19 cellular contexts compared by ENCODE assay signal in the genomic region with DNA sequence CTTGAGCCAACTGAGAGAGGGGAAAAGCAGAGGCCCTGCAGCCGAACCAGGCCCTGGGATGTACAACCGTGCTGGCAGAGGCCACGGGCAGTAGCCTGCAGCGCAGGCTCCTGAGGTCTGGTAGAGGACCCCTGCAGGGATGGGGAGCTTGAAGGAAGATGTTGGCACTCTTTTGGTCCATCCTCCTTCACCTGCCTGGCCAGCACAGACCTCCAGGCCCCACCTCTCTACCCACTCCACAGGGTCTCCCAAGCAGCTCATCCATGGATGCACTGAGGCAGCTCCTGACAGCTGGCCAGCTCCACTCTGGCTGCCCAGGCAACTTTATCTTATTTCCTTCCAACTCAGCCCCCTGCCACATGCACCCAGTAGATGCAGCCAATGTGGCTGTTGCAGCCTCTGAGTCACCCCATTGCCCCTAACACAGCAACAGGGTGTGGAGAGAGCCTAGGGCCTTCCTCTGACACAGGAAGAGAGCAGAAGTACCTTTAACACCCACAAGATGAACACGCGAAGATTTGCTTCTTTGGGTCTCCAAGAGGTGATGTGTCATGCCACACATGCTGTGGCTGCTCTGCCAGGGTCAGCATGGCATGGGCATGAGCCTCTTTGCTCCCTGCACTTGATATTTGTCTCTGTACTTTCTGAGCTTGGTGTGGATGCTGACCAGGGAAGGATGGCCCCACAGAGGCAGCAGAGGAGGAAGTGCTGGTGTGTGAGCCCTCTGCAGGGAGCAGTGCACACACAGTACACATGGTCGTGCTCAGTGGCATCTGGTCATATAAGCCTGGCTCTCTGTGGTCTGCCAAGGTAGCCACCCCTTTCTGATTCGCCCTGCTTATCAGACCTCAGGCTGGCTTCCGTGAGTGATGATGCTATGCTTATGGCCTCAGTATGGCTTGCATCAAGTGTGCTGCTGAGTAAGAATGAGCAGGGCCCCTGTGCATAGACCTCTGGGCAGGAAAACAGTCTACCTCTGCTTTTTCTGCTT.
DNase-seq lines count a peak whose midpoint lies in the region; ATAC-seq and TF ChIP-seq lines count a peak whose summit lies in the region.
"Had no signal": no experiment of that assay in that cellular context is flagged by ENCODE, and none has a peak within 500 bp of the region (broad histone marks: within the 10 kb centered on the region; RNA-seq: fewer than 3 reads in every experiment).

No MANE protein-coding gene starts in this region.

- DNase-seq in activated CD8-positive, alpha-beta memory T cell treated with anti-CD3 and anti-CD28 coated beads, Interleukin-2, amount 10 ng/mL, durations not matched to agents 7 days and 5 days, result peak; percentile 60
- DNase-seq in activated CD8-positive, alpha-beta memory T cell treated with anti-CD3 and anti-CD28 coated beads, Interleukin-2, amount 50 U/mL, for 4 hours, result no peak
- DNase-seq in NCI-H226, result peak; percentile 51
- peak; percentile 90 for DNase-seq in esophagus muscularis mucosa (ENCODE audit: extremely low spot score)
- peak in 1 of 2 donors; percentile 60 for DNase-seq in stimulated activated effector memory CD8-positive, alpha-beta T cell treated with anti-CD3 and anti-CD28 coated beads, Interleukin-12 subunit alpha, Interleukin-12 subunit beta, amount 100 ng/mL, for 72 hours (ENCODE audit: low spot score in 2 of 2)
- DNase-seq in hepatocyte (ENCODE audit: low spot score), result no peak
- no peak for DNase-seq in NCI-H146 treated with DMSO at 0.1 percent for 48 hours (lab: John Stamatoyannopoulos, UW; ENCODE audit: unreplicated experiment)
- DNase-seq in GM10248 (ENCODE audit: extremely low spot score), result no peak
- DNase-seq: ACHN; CD4-positive, alpha-beta memory T cell; pancreas; RPMI8226; stimulated activated naive CD4-positive, alpha-beta T cell treated with Interleukin-2 at 50 U/mL for 16 hours; T-helper 1 cell had no signal

- POLR2A ChIA-PET in GM10248 (lab: Yijun Ruan, JAX), result no interaction called here

- ATAC-seq in activated CD8-positive, alpha-beta memory T cell treated with anti-CD3 and anti-CD28 coated beads, Interleukin-2, amount 10 ng/mL, durations not matched to agents 7 days and 5 days, result peak; percentile 79
- peak; percentile 93 for ATAC-seq in stimulated activated effector memory CD8-positive, alpha-beta T cell treated with anti-CD3 and anti-CD28 coated beads, Interleukin-12 subunit alpha, Interleukin-12 subunit beta, amount 100 ng/mL, for 72 hours
- ATAC-seq: K562, left lobe of liver, pancreas, WTC11 had no signal

- no peaks in the 10 kb centered on the region for H3K9me2 ChIP-seq in hepatocyte (replicated peaks; ENCODE audit: insufficient read depth)

- H3K4me3 ChIP-seq in esophagus muscularis mucosa, result no peak overlapping the region
- H3K4me3 ChIP-seq in hepatocyte, result no peak overlapping the region
- H3K4me3 ChIP-seq: K562, pancreas, vagina had no signal

- 86% methylated on average over 9 of the region's 9 CpGs for WGBS in esophagus muscularis mucosa
- 83% methylated on average over 9 of the region's 9 CpGs for WGBS in hepatocyte (ENCODE audit: low lambda C conversion rate, missing lambda C conversion rate)

- no peaks in the 10 kb centered on the region for H3K36me3 ChIP-seq in esophagus muscularis mucosa
- H3K36me3 ChIP-seq in hepatocyte (replicated peaks; ENCODE audit: insufficient read depth, low read depth), result no peaks in the 10 kb centered on the region
- H3K36me3 ChIP-seq: pancreas, vagina had no signal

- no peak for TF ChIP-seq CTCF in esophagus muscularis mucosa (IDR thresholded peaks at IDR 0.05)
- TF ChIP-seq CTCF in hepatocyte (IDR thresholded peaks at IDR 0.05; ENCODE audit: poor library complexity), result no peak
- TF ChIP-seq CTCF in GM10248 (IDR thresholded peaks at IDR 0.05; ENCODE audit: control extremely low read depth, extremely low read depth, low read depth, missing control alignments), result no peak

- no peaks in the 10 kb centered on the region for H3K27me3 ChIP-seq in esophagus muscularis mucosa
- peaks cover 2% of the 10 kb centered on the region for H3K27me3 ChIP-seq in hepatocyte
- H3K27me3 ChIP-seq: pancreas, vagina had no signal

- H3K9me3 Mint-ChIP-seq in activated CD8-positive, alpha-beta memory T cell treated with anti-CD3 and anti-CD28 coated beads, Interleukin-2, amount 10 ng/mL, durations not matched to agents 7 days and 5 days (ENCODE audit: low read depth), result no peaks in the 10 kb centered on the region
- H3K9me3 Mint-ChIP-seq in stimulated activated effector memory CD8-positive, alpha-beta T cell treated with anti-CD3 and anti-CD28 coated beads, Interleukin-12 subunit alpha, Interleukin-12 subunit beta, amount 100 ng/mL, for 72 hours, result no peaks in the 10 kb centered on the region
- H3K9me3 Mint-ChIP-seq: activated naive CD4-positive, alpha-beta T cell treated with anti-CD3 and anti-CD28 coated beads, Interleukin-2, amount 50 U/mL, for 72 hours; CD4-positive, alpha-beta memory T cell; WTC11 had no signal

- H3K4me2 ChIP-seq in hepatocyte, result no peak overlapping the region

- intact Hi-C loops in esophagus muscularis mucosa (cut with DNase I), result no loop called here

- H3K4me1 ChIP-seq in esophagus muscularis mucosa (no peaks in the 10 kb centered on the region), hepatocyte (ENCODE audit: insufficient read depth) (no peaks in the 10 kb centered on the region)
- H3K4me1 ChIP-seq: pancreas, vagina had no signal

- peaks cover 16% of the 10 kb centered on the region for H3K4me1 Mint-ChIP-seq in activated CD8-positive, alpha-beta memory T cell treated with anti-CD3 and anti-CD28 coated beads, Interleukin-2, amount 10 ng/mL, durations not matched to agents 7 days and 5 days
- peaks cover 28% of the 10 kb centered on the region for H3K4me1 Mint-ChIP-seq in stimulated activated effector memory CD8-positive, alpha-beta T cell treated with anti-CD3 and anti-CD28 coated beads, Interleukin-12 subunit alpha, Interleukin-12 subunit beta, amount 100 ng/mL, for 72 hours
- H3K4me1 Mint-ChIP-seq: CD4-positive, alpha-beta memory T cell; WTC11 had no signal

- H3K27ac ChIP-seq in esophagus muscularis mucosa (replicated peaks in 1 of 4), result no peak overlapping the region
- no peak overlapping the region for H3K27ac ChIP-seq in hepatocyte
- H3K27ac ChIP-seq: pancreas, vagina had no signal

- H3K4me3 Mint-ChIP-seq in activated CD8-positive, alpha-beta memory T cell treated with anti-CD3 and anti-CD28 coated beads, Interleukin-2, amount 10 ng/mL, durations not matched to agents 7 days and 5 days, result no peak overlapping the region
- H3K4me3 Mint-ChIP-seq in stimulated activated effector memory CD8-positive, alpha-beta T cell treated with anti-CD3 and anti-CD28 coated beads, Interleukin-12 subunit alpha, Interleukin-12 subunit beta, amount 100 ng/mL, for 72 hours, result peak overlapping the region; percentile 43
- H3K4me3 Mint-ChIP-seq: CD4-positive, alpha-beta memory T cell; WTC11 had no signal

- no peaks in the 10 kb centered on the region for H3K9me3 ChIP-seq in esophagus muscularis mucosa
- H3K9me3 ChIP-seq in hepatocyte (ENCODE audit: low read depth), result no peaks in the 10 kb centered on the region
- H3K9me3 ChIP-seq: pancreas, vagina had no signal

- H3K27ac Mint-ChIP-seq in activated CD8-positive, alpha-beta memory T cell treated with anti-CD3 and anti-CD28 coated beads, Interleukin-2, amount 10 ng/mL, durations not matched to agents 7 days and 5 days, result peak overlapping the region; percentile 73
- H3K27ac Mint-ChIP-seq in stimulated activated effector memory CD8-positive, alpha-beta T cell treated with anti-CD3 and anti-CD28 coated beads, Interleukin-12 subunit alpha, Interleukin-12 subunit beta, amount 100 ng/mL, for 72 hours, result peak overlapping the region; percentile 88
- H3K27ac Mint-ChIP-seq: activated naive CD4-positive, alpha-beta T cell treated with anti-CD3 and anti-CD28 coated beads, Interleukin-2, amount 50 U/mL, for 72 hours; WTC11 had no signal

- no peak for TF ChIP-seq EP300 in esophagus muscularis mucosa (IDR thresholded peaks at IDR 0.05)

- H3K27me3 Mint-ChIP-seq in activated CD8-positive, alpha-beta memory T cell treated with anti-CD3 and anti-CD28 coated beads, Interleukin-2, amount 10 ng/mL, durations not matched to agents 7 days and 5 days, result peaks cover 39% of the 10 kb centered on the region

- H3K36me3 Mint-ChIP-seq in activated CD8-positive, alpha-beta memory T cell treated with anti-CD3 and anti-CD28 coated beads, Interleukin-2, amount 10 ng/mL, durations not matched to agents 7 days and 5 days, result no peaks in the 10 kb centered on the region
- H3K36me3 Mint-ChIP-seq in stimulated activated effector memory CD8-positive, alpha-beta T cell treated with anti-CD3 and anti-CD28 coated beads, Interleukin-12 subunit alpha, Interleukin-12 subunit beta, amount 100 ng/mL, for 72 hours, result no peaks in the 10 kb centered on the region
- H3K36me3 Mint-ChIP-seq: CD4-positive, alpha-beta memory T cell; WTC11 had no signal

- no peaks in the 10 kb centered on the region for H3K79me2 ChIP-seq in hepatocyte

- CTCF ChIA-PET in activated CD8-positive, alpha-beta memory T cell treated with anti-CD3 and anti-CD28 coated beads, Interleukin-2, amount 10 ng/mL, durations not matched to agents 7 days and 5 days (lab: Charles Lee), result interaction anchor here (1.5 kb wide), 1 partner anchor 43 kb away, joined by 9 read pairs; no protein-coding TSS in a partner anchor
- CTCF ChIA-PET in GM10248 (lab: Yijun Ruan, JAX), result interaction anchor here (0.8 to 2.2 kb wide), 6 partner anchors 11 to 150 kb away, joined by 3 to 13 read pairs (median 4); no protein-coding TSS in a partner anchor

- TF ChIP-seq POLR2A in esophagus muscularis mucosa (IDR thresholded peaks at IDR 0.05; ENCODE audit: low read depth), result no peak

- H4K20me1 ChIP-seq in hepatocyte (ENCODE audit: insufficient read depth, poor library complexity, severe bottlenecking), result no peaks in the 10 kb centered on the region

- H2AFZ ChIP-seq in hepatocyte, result no peak overlapping the region

Comparison
In these comparisons a context has a peak if more than half of its experiments do, and no peak if none do; other contexts are left out.
1. DNase-seq: peak in activated CD8-positive, alpha-beta memory T cell treated with anti-CD3 and anti-CD28 coated beads, Interleukin-2, amount 10 ng/mL, durations not matched to agents 7 days and 5 days (single experiment), NCI-H226 (single experiment) and esophagus muscularis mucosa (single experiment); none in activated CD8-positive, alpha-beta memory T cell treated with anti-CD3 and anti-CD28 coated beads, Interleukin-2, amount 50 U/mL, for 4 hours (single experiment), hepatocyte (single experiment), NCI-H146 treated with DMSO at 0.1 percent for 48 hours (single experiment) and GM10248 (single experiment).